1 cellular context compared by ENCODE assay signal in the genomic region with DNA sequence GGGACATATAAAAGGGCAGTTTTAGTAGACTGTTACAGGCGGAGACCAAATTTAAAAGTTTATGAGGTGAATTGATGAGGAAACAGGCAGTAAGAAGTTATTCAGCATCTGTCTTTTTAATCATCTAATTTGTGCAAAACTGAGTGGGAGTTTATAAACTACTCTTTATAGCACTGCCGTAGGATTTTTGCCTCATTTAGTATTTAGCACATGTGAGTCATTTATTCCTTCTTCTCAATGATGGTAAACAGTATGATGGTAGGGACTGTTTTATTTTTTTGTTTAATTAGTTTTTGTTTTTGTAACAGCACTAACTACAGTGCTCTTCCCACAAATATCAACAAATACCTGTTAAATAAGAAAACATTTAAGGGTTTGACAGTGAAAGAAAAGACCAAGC.
TF ChIP-seq lines count a peak whose summit lies in the region.

No MANE protein-coding gene starts in this region.

TF ChIP-seq in GM23338, 12 proteins besides CTCF, POLR2A, EP300 and RAD21 (continued from another document):
- TF ChIP-seq ZNF462 (CRISPR knock-in tag; IDR thresholded peaks at IDR 0.05), result no peak
- TF ChIP-seq POLR2AphosphoS5 (IDR thresholded peaks at IDR 0.05; ENCODE audit: low read depth), result no peak
- TF ChIP-seq, protein P1, sequence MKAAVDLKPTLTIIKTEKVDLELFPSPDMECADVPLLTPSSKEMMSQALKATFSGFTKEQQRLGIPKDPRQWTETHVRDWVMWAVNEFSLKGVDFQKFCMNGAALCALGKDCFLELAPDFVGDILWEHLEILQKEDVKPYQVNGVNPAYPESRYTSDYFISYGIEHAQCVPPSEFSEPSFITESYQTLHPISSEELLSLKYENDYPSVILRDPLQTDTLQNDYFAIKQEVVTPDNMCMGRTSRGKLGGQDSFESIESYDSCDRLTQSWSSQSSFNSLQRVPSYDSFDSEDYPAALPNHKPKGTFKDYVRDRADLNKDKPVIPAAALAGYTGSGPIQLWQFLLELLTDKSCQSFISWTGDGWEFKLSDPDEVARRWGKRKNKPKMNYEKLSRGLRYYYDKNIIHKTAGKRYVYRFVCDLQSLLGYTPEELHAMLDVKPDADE (IDR thresholded peaks at IDR 0.05), result no peak
- TF ChIP-seq EZH2 (IDR thresholded peaks at IDR 0.05; ENCODE audit: low read depth, unreplicated experiment), result no peak
